In the genomic region with DNA sequence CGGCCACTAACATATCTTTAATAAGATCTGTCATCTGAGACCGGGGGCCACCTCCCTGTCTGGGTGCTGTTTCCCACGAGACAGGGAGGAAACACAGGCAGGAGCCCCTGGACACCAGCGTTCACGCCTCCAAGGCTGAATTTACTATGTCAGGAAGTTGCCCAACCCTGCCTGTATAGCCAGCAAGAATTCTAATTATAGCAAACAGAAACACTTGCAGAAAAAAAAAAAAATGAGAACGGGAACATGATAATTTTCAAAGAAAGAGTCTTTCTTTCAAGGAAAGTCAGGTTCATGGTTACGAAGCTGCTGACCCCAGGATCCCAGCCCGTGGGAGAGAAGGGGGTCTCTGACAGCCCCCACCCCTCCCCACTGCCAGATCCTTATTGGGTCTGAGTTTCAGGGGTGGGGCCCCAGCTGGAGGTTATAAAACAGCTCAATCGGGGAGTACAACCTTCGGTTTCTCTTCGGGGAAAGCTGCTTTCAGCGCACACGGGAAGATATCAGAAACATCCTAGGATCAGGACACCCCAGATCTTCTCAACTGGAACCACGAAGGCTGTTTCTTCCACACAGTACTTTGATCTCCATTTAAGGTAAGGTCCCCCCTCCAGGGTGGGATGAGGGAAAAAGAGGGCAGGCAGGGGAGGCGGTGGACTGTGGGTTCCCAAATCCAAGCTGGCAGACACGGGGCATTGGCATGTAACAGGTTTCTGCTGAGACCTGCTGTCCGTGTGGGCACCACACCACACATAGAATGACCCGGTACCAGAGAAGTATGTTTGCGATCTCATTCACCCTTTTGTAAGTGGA, we compare ENCODE assay signal across 8 cellular contexts. TPM values are rescaled to one million over a fixed set of nuclear protein-coding genes. Genes with fewer than 3 reads are reported as not detected.
DNase-seq lines count a peak whose midpoint lies in the region; ATAC-seq and TF ChIP-seq lines count a peak whose summit lies in the region.

A gene (plus strand): TSS at position 455 of the 813 bp plus-strand sequence. CDS start 4,981 bp downstream, outside the sequence.

- no peaks in the 10 kb centered on the region for H3K27me3 Mint-ChIP-seq in T-helper 1 cell treated with Interleukin-12 subunit alpha and Interleukin-12 subunit beta and Interleukin-4 antibody, amounts not matched to agents 30 μg/mL and 1 μg/mL, for 36 hours (ENCODE audit: low read depth)

- no peaks in the 10 kb centered on the region for H3K27me3 ChIP-seq in gastrocnemius medialis

- no peaks in the 10 kb centered on the region for H3K4me1 ChIP-seq in gastrocnemius medialis

- peak within 1 kb of the TSS; percentile 91 for H3K4me3 Mint-ChIP-seq in T-helper 1 cell treated with Interleukin-12 subunit alpha and Interleukin-12 subunit beta and Interleukin-4 antibody, amounts not matched to agents 30 μg/mL and 1 μg/mL, for 36 hours

- H3K27ac ChIP-seq in gastrocnemius medialis, result peak within 1 kb of the TSS; percentile 43 to 75 (median 60)

- H3K9me3 ChIP-seq in gastrocnemius medialis, result peaks cover 0 to 11% (median 3%) of the 10 kb centered on the region in 3 donors

- peak; percentile 55 for ATAC-seq in GM18498 (IDR thresholded peaks at IDR 0.05; ENCODE audit: unreplicated experiment)
- peak; percentile 64 for ATAC-seq in HG02678 (IDR thresholded peaks at IDR 0.05; ENCODE audit: unreplicated experiment)
- ATAC-seq in gastrocnemius medialis, result peak; percentile 43 to 65

- no peaks in the 10 kb centered on the region for H3K36me3 ChIP-seq in gastrocnemius medialis

- peak in 1 of 2 donors; percentile 24 for TF ChIP-seq POLR2A in gastrocnemius medialis (IDR thresholded peaks at IDR 0.05)

- no peak for TF ChIP-seq CTCF in gastrocnemius medialis (IDR thresholded peaks at IDR 0.05 in 4 of 5, conservative IDR thresholded peaks at IDR 0.05 in 1 of 5)

- H3K9me3 Mint-ChIP-seq in T-helper 1 cell treated with Interleukin-12 subunit alpha and Interleukin-12 subunit beta and Interleukin-4 antibody, amounts not matched to agents 30 μg/mL and 1 μg/mL, for 36 hours, result peaks cover 14% of the 10 kb centered on the region

- H3K36me3 Mint-ChIP-seq in T-helper 1 cell treated with Interleukin-12 subunit alpha and Interleukin-12 subunit beta and Interleukin-4 antibody, amounts not matched to agents 30 μg/mL and 1 μg/mL, for 36 hours (ENCODE audit: low read depth), result peaks cover 26% of the 10 kb centered on the region

- in situ Hi-C loops in gastrocnemius medialis (cut with MboI; ENCODE audit: low sequenced_read_pairs in 4 of 4), result no loop called here

- peak within 1 kb of the TSS; percentile 33 to 53 (median 47) for H3K4me3 ChIP-seq in gastrocnemius medialis

- peak within 1 kb of the TSS; percentile 89 for H3K27ac Mint-ChIP-seq in T-helper 1 cell treated with Interleukin-12 subunit alpha and Interleukin-12 subunit beta and Interleukin-4 antibody, amounts not matched to agents 30 μg/mL and 1 μg/mL, for 36 hours

- intact Hi-C loops in cardiac septum (cut with DNase I), result no loop called here
- intact Hi-C loops in gastrocnemius medialis (cut with DNase I; ENCODE audit: low total_unique reads), result no loop called here

- H3K4me1 Mint-ChIP-seq in T-helper 1 cell treated with Interleukin-12 subunit alpha and Interleukin-12 subunit beta and Interleukin-4 antibody, amounts not matched to agents 30 μg/mL and 1 μg/mL, for 36 hours (ENCODE audit: low read depth), result peaks cover 23% of the 10 kb centered on the region

- peak; percentile 82 for DNase-seq in cardiac septum (ENCODE audit: low spot score)
- peak; percentile 24 to 32 for DNase-seq in gastrocnemius medialis
- no peak for DNase-seq in ureter (ENCODE audit: low spot score)
- DNase-seq in T1000 (lab: John Stamatoyannopoulos, UW), result no peak
- DNase-seq in HCEC 1CT, result no peak

RNA-seq across cellular contexts. Expression of the gene that starts here (rescaled TPM):
- 7.6 TPM for total RNA-seq in cardiac septum
- total RNA-seq in gastrocnemius medialis, result 1 to 10 TPM; 2.8 to 8.0 (median 5.6) TPM
- 7.4 TPM for total RNA-seq in ureter

Comparison
In these comparisons a context has a peak if more than half of its experiments do, and no peak if none do; other contexts are left out.
1. DNase-seq: peak in cardiac septum (single experiment) and gastrocnemius medialis (2 of 2); none in ureter (single experiment), T1000 (single experiment) and HCEC 1CT (single experiment).
2. Peak in every context shown above with its lines, with median percentiles within 50 percentile points of each other: ATAC-seq.